ENCODE assay signal across 10 cellular contexts in genomic region chr6:82227770-82228169, GRCh38. TPM values are rescaled to one million over a fixed set of nuclear protein-coding genes. Genes with fewer than 3 reads are reported as not detected.
DNase-seq lines count a peak whose midpoint lies in the region; ATAC-seq and TF ChIP-seq lines count a peak whose summit lies in the region.
"Had no signal": no experiment of that assay in that cellular context is flagged by ENCODE, and none has a peak within 500 bp of the region (broad histone marks: within the 10 kb centered on the region; RNA-seq: fewer than 3 reads in every experiment).

No MANE protein-coding gene starts in this region.

- no peak overlapping the region for H4K5ac ChIP-seq in mesendoderm (ENCODE audit: low read length)

- no peak overlapping the region for H3K27ac ChIP-seq in suprapubic skin
- H3K27ac ChIP-seq in mesendoderm (ENCODE audit: low read depth, low read length) = no peak overlapping the region

- H3K4me1 ChIP-seq in suprapubic skin = no peaks in the 10 kb centered on the region
- H3K4me1 ChIP-seq in mesendoderm (ENCODE audit: control insufficient read depth, low read depth, low read length) = no peaks in the 10 kb centered on the region

- H3K56ac ChIP-seq in mesendoderm (ENCODE audit: low read length) = no peak overlapping the region

- 86% methylated on average over 1 of the region's 1 CpG for WGBS in suprapubic skin
- WGBS in mesendoderm (ENCODE audit: extremely low coverage, insufficient coverage, low lambda C conversion rate) = no CpG with 5 or more reads among the region's 1 CpG

- H3K79me1 ChIP-seq in mesendoderm (ENCODE audit: low read length) = no peaks in the 10 kb centered on the region

- H3K9me3 ChIP-seq in suprapubic skin = no peaks in the 10 kb centered on the region

- H4K8ac ChIP-seq in mesendoderm (ENCODE audit: low read depth, low read length) = no peak overlapping the region

- no peak overlapping the region for H2BK120ac ChIP-seq in mesendoderm (ENCODE audit: low read depth, low read length)

- H3K4ac ChIP-seq in mesendoderm (ENCODE audit: low read depth, low read length) = no peak overlapping the region

- TF ChIP-seq CTCF in suprapubic skin (IDR thresholded peaks at IDR 0.05) = no peak

- TF ChIP-seq EP300 in suprapubic skin (IDR thresholded peaks at IDR 0.05) = no peak

- no peaks in the 10 kb centered on the region for H3K79me2 ChIP-seq in mesendoderm (ENCODE audit: control insufficient read depth, insufficient read depth, low read length)

- H3K4me2 ChIP-seq in mesendoderm (ENCODE audit: low read length) = no peak overlapping the region

- H2BK15ac ChIP-seq in mesendoderm (replicated peaks; ENCODE audit: low read depth) = no peak overlapping the region

- H2BK5ac ChIP-seq in mesendoderm (ENCODE audit: low read length) = no peak overlapping the region

- no peak overlapping the region for H2AK5ac ChIP-seq in mesendoderm (ENCODE audit: low read length)

- H3K36me3 ChIP-seq in suprapubic skin = peaks cover 37% of the 10 kb centered on the region
- H3K36me3 ChIP-seq in mesendoderm (ENCODE audit: control insufficient read depth, insufficient read depth, low read length) = peaks cover 2% of the 10 kb centered on the region

- H3K27me3 ChIP-seq in suprapubic skin (no peaks in the 10 kb centered on the region), mesendoderm (ENCODE audit: insufficient read depth, low read length, poor library complexity) (no peaks in the 10 kb centered on the region)

- no peak overlapping the region for H3K18ac ChIP-seq in mesendoderm (ENCODE audit: low read length)

- no peak overlapping the region for H3K9ac ChIP-seq in mesendoderm (ENCODE audit: low read length)

- ATAC-seq in GM18505 (IDR thresholded peaks at IDR 0.05; ENCODE audit: unreplicated experiment) (peak; percentile 90), GM19468 (IDR thresholded peaks at IDR 0.05; ENCODE audit: extremely low read depth, unreplicated experiment) (peak; percentile 77), HG03060 (IDR thresholded peaks at IDR 0.05; ENCODE audit: low read depth, unreplicated experiment) (peak; percentile 65)
- ATAC-seq in stimulated activated naive CD8-positive, alpha-beta T cell treated with anti-CD3 and anti-CD28 coated beads, Interleukin-15, Interleukin-2, amounts not matched to agents 100 U/mL and 50 U/mL, for 24 hours = no peak
- ATAC-seq: HCT116; stimulated activated naive B cell treated with anti-CD40 and anti-IgM and Interleukin-4, amounts not matched to agents 10 μg/mL and 1 μg/mL and 100 μg/mL, for 72 hours had no signal

- TF ChIP-seq POLR2A in GM18505 (IDR thresholded peaks at IDR 0.05; ENCODE audit: borderline replicate concordance, extremely low read depth, insufficient read depth, insufficient read length) (no peak), suprapubic skin (IDR thresholded peaks at IDR 0.05) (no peak)

- no peak overlapping the region for H3K4me3 ChIP-seq in suprapubic skin
- no peak overlapping the region for H3K4me3 ChIP-seq in mesendoderm (ENCODE audit: low read length)

- H3K23ac ChIP-seq in mesendoderm (ENCODE audit: low read length) = no peak overlapping the region

- DNase-seq in OCI-M1 (lab: John Stamatoyannopoulos, UW) = peak; percentile 46
- no peak for DNase-seq in stimulated activated naive CD8-positive, alpha-beta T cell treated with anti-CD3 and anti-CD28 coated beads, Interleukin-15, Interleukin-2, amounts not matched to agents 100 U/mL and 50 U/mL, for 24 hours
- no peak for DNase-seq in suprapubic skin (ENCODE audit: low spot score in 2 of 2)
- no peak for DNase-seq in mesendoderm
- no peak for DNase-seq in islet precursor cell
- DNase-seq: stimulated activated naive B cell treated with anti-CD40 and anti-IgM and Interleukin-4, amounts not matched to agents 10 μg/mL and 1 μg/mL and 100 μg/mL, for 72 hours had no signal

RNA-seq across cellular contexts. Expression of gene IBTK, which starts 19.8 kb away (rescaled TPM):
- 10 to 100 TPM; 13.6 to 27.6 (median 18.1) TPM for total RNA-seq in suprapubic skin
- polyA plus RNA-seq in mesendoderm (2013, experiment 1 of 2) = 13.9 TPM
- 14.1 TPM for polyA plus RNA-seq in mesendoderm (2013, experiment 2 of 2)
